In genomic region chrX:109842611-109843010, GRCh38 we compare ENCODE assay signal across 19 cellular contexts.
"Had no signal": no experiment of that assay in that cellular context is flagged by ENCODE, and none has a peak within 500 bp of the region (broad histone marks: within the 10 kb centered on the region; RNA-seq: fewer than 3 reads in every experiment).

No MANE protein-coding gene starts in this region.

- H3K9me3 Mint-ChIP-seq: dendritic cell treated with granulocyte-macrophage colony-stimulating factor and Interleukin-4, amounts not matched to agents 40 ng/mL and 50 ng/mL, for 4 days; effector memory CD8-positive, alpha-beta T cell; naive thymus-derived CD4-positive, alpha-beta T cell; nephron progenitor cell; stimulated activated memory B cell treated with anti-CD40 and anti-IgM and Interleukin-4, amounts not matched to agents 10 μg/mL and 1 μg/mL and 100 μg/mL, for 72 hours had no signal

- H3K36me3 Mint-ChIP-seq: naive thymus-derived CD4-positive, alpha-beta T cell; stimulated activated memory B cell treated with anti-CD40 and anti-IgM and Interleukin-4, amounts not matched to agents 10 μg/mL and 1 μg/mL and 100 μg/mL, for 72 hours had no signal

- DNase-seq: effector memory CD8-positive, alpha-beta T cell; heart left ventricle; hypothalamus; islet precursor cell; naive thymus-derived CD4-positive, alpha-beta T cell; nephron progenitor cell; right lobe of liver; spleen; stimulated activated CD4-positive, alpha-beta T cell treated with anti-CD3 and anti-CD28 coated beads, Interleukin-15, amount 100 ng/mL, for 24 hours; stimulated activated CD4-positive, alpha-beta T cell treated with anti-CD3 and anti-CD28 coated beads, Interleukin-1b, Interleukin-23, amount 100 ng/mL, for 48 hours; stimulated activated CD4-positive, alpha-beta T cell treated with anti-CD3 and anti-CD28 coated beads, Interleukin-4, amount 100 ng/mL, for 24 hours; stomach; substantia nigra; transverse colon had no signal

- H3K27ac Mint-ChIP-seq: dendritic cell treated with granulocyte-macrophage colony-stimulating factor and Interleukin-4, amounts not matched to agents 40 ng/mL and 50 ng/mL, for 4 days; effector memory CD8-positive, alpha-beta T cell; naive thymus-derived CD4-positive, alpha-beta T cell; stimulated activated memory B cell treated with anti-CD40 and anti-IgM and Interleukin-4, amounts not matched to agents 10 μg/mL and 1 μg/mL and 100 μg/mL, for 72 hours had no signal

- H3K4me3 Mint-ChIP-seq: dendritic cell treated with granulocyte-macrophage colony-stimulating factor and Interleukin-4, amounts not matched to agents 40 ng/mL and 50 ng/mL, for 4 days; effector memory CD8-positive, alpha-beta T cell; naive thymus-derived CD4-positive, alpha-beta T cell; nephron progenitor cell; stimulated activated memory B cell treated with anti-CD40 and anti-IgM and Interleukin-4, amounts not matched to agents 10 μg/mL and 1 μg/mL and 100 μg/mL, for 72 hours had no signal

- H3K4me3 ChIP-seq: heart left ventricle, prostate gland, right lobe of liver, spleen, stomach, thoracic aorta, transverse colon had no signal

- ATAC-seq: effector memory CD8-positive, alpha-beta T cell; heart left ventricle; left lobe of liver; naive thymus-derived CD4-positive, alpha-beta T cell; right lobe of liver; stimulated activated memory B cell treated with anti-CD40 and anti-IgM and Interleukin-4, amounts not matched to agents 10 μg/mL and 1 μg/mL and 100 μg/mL, for 72 hours had no signal

- H3K27me3 Mint-ChIP-seq: dendritic cell treated with granulocyte-macrophage colony-stimulating factor and Interleukin-4, amounts not matched to agents 40 ng/mL and 50 ng/mL, for 4 days; effector memory CD8-positive, alpha-beta T cell; naive thymus-derived CD4-positive, alpha-beta T cell; stimulated activated memory B cell treated with anti-CD40 and anti-IgM and Interleukin-4, amounts not matched to agents 10 μg/mL and 1 μg/mL and 100 μg/mL, for 72 hours had no signal
